8 cellular contexts compared by ENCODE assay signal in the genomic region with DNA sequence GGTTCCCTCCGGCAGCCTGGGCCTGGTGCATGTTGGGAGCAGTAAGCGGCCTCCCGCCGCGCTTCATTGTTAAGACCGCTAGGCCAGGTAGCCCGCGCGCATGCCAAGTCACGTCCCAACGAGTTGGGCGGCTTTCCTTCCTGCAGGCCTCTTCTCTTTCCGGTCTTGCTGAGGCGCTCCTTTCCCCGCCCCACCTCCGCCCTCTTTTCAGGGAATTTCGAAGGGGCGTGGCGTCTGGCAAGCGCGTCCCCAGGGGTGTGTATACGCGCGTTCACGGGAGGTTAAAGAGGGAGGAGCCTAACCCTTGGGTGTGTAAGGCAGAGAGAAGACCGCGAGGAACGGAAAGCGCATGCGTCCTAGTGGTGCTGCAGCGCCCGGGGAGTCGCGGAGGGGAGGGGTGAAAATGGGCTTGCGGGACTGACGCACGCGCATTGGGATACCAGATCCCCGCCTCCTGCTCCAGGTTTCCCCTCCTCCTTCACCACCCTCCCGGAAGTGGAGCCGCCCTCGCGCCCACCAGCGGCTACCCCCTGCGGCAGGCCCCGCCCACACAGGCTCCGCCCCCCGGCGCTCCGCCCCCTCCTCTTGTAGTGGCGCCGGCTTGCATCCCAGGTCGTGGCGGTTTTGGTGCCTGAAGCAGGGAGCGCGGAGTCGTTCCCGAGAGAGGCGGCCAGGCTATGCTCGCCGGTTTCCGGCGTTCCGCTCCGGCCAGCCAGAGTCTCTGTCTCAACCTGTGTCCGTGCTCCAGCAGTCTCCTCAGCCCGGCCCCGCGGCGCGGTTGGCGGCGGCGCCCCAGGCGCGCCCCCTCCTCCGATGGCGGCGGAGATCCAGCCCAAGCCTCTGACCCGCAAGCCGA.
DNase-seq lines count a peak whose midpoint lies in the region; ATAC-seq and TF ChIP-seq lines count a peak whose summit lies in the region.

A gene with protein sequence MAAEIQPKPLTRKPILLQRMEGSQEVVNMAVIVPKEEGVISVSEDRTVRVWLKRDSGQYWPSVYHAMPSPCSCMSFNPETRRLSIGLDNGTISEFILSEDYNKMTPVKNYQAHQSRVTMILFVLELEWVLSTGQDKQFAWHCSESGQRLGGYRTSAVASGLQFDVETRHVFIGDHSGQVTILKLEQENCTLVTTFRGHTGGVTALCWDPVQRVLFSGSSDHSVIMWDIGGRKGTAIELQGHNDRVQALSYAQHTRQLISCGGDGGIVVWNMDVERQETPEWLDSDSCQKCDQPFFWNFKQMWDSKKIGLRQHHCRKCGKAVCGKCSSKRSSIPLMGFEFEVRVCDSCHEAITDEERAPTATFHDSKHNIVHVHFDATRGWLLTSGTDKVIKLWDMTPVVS (plus strand): TSS at position 588 of the 856 bp plus-strand sequence. CDS start 226 bp downstream, at position 814.

- peak; percentile 100 for DNase-seq in AG10803 (ENCODE audit: low read depth)
- DNase-seq in NCI-H446 treated with DMSO at 0.1 percent for 48 hours (lab: John Stamatoyannopoulos, UW) = peak; percentile 99
- DNase-seq in cerebellar nuclear complex (lab: John Stamatoyannopoulos, UW) = peak; percentile 96 to 97
- peak; percentile 100 for DNase-seq in islet precursor cell
- DNase-seq in stimulated activated CD4-positive, alpha-beta T cell treated with anti-CD3 and anti-CD28 coated beads, Interleukin-12 subunit alpha, Interleukin-12 subunit beta, amount 100 ng/mL, for 48 hours (ENCODE audit: low read depth in 2 of 3, low spot score in 1 of 3) = peak; percentile 98 to 99 (median 99)

- TF ChIP-seq CTCF in AG10803 (conservative IDR thresholded peaks at IDR 0.05; ENCODE audit: low read length) = peak; percentile 23; the same call in 1 of the 2 replicates

- H3K4me3 ChIP-seq in AG10803 (ENCODE audit: low read length) = peak within 1 kb of the TSS; percentile 90

- ATAC-seq in GM19035 (IDR thresholded peaks at IDR 0.05; ENCODE audit: unreplicated experiment) (peak; percentile 81), HG03354 (IDR thresholded peaks at IDR 0.05; ENCODE audit: poor library complexity, severe bottlenecking, unreplicated experiment) (peak; percentile 84)
- peak; percentile 80 to 81 for ATAC-seq in activated CD4-positive, CD25-positive, alpha-beta regulatory T cell treated with anti-CD3 and anti-CD28 coated beads, Interleukin-2, amount 50 U/mL, for 24 hours

Comparison
In these comparisons a context has a peak if more than half of its experiments do, and no peak if none do; other contexts are left out.
1. Peak in every context shown above with its lines: DNase-seq, ATAC-seq and H3K4me3 ChIP-seq.